Comparison of ENCODE assay signal across 19 cellular contexts in genomic region chr12:3968523-3968922, GRCh38.
DNase-seq lines count a peak whose midpoint lies in the region; ATAC-seq and TF ChIP-seq lines count a peak whose summit lies in the region.
"Had no signal": no experiment of that assay in that cellular context is flagged by ENCODE, and none has a peak within 500 bp of the region (broad histone marks: within the 10 kb centered on the region; RNA-seq: fewer than 3 reads in every experiment).

No MANE protein-coding gene starts in this region.

- H3K9me3 Mint-ChIP-seq in activated CD8-positive, alpha-beta memory T cell treated with anti-CD3 and anti-CD28 coated beads, Interleukin-2, amount 10 ng/mL, durations not matched to agents 7 days and 5 days (ENCODE audit: low read depth) = peaks cover 2% of the 10 kb centered on the region
- H3K9me3 Mint-ChIP-seq: CD4-positive, alpha-beta memory T cell had no signal

- peaks cover 2% of the 10 kb centered on the region for H3K27me3 Mint-ChIP-seq in activated CD8-positive, alpha-beta memory T cell treated with anti-CD3 and anti-CD28 coated beads, Interleukin-2, amount 10 ng/mL, durations not matched to agents 7 days and 5 days
- H3K27me3 Mint-ChIP-seq: CD4-positive, alpha-beta memory T cell had no signal

- H3K9me3 ChIP-seq in mesodermal cell (ENCODE audit: control insufficient read depth, low read length) (peaks cover 3% of the 10 kb centered on the region), smooth muscle cell (replicated peaks; ENCODE audit: low read depth) (no peaks in the 10 kb centered on the region), MG63 (no peaks in the 10 kb centered on the region)
- H3K9me3 ChIP-seq: A549 had no signal

- H3K36me3 Mint-ChIP-seq in activated CD8-positive, alpha-beta memory T cell treated with anti-CD3 and anti-CD28 coated beads, Interleukin-2, amount 10 ng/mL, durations not matched to agents 7 days and 5 days = peaks cover 8% of the 10 kb centered on the region
- H3K36me3 Mint-ChIP-seq: CD4-positive, alpha-beta memory T cell had no signal

- no peak overlapping the region for H3K27ac Mint-ChIP-seq in activated CD8-positive, alpha-beta memory T cell treated with anti-CD3 and anti-CD28 coated beads, Interleukin-2, amount 10 ng/mL, durations not matched to agents 7 days and 5 days

- no peak overlapping the region for H2AFZ ChIP-seq in smooth muscle cell (ENCODE audit: low read depth)

- H3K79me2 ChIP-seq in smooth muscle cell (ENCODE audit: low read depth) = no peaks in the 10 kb centered on the region

- H3K9ac ChIP-seq in smooth muscle cell (ENCODE audit: low read depth) = no peak overlapping the region

- H3K27ac ChIP-seq in coronary artery (no peak overlapping the region), mesodermal cell (ENCODE audit: low read depth, low read length, severe bottlenecking) (peak overlapping the region; percentile 43), smooth muscle cell (ENCODE audit: low read depth) (peak overlapping the region; percentile 99)
- H3K27ac ChIP-seq: 22Rv1, A549, C4-2B had no signal

- H3K4me1 Mint-ChIP-seq in activated CD8-positive, alpha-beta memory T cell treated with anti-CD3 and anti-CD28 coated beads, Interleukin-2, amount 10 ng/mL, durations not matched to agents 7 days and 5 days = peaks cover 19% of the 10 kb centered on the region

- ATAC-seq in activated CD8-positive, alpha-beta memory T cell treated with anti-CD3 and anti-CD28 coated beads, Interleukin-2, amount 10 ng/mL, durations not matched to agents 7 days and 5 days = no peak
- no peak for ATAC-seq in GM21786 (IDR thresholded peaks at IDR 0.05; ENCODE audit: unreplicated experiment)
- ATAC-seq: A549 had no signal

- WGBS in mesodermal cell (ENCODE audit: insufficient coverage in 2 of 2), 2 experiments = 91 to 97% methylated on average over 4 of the region's 4 CpGs
- 96% methylated on average over 4 of the region's 4 CpGs for WGBS in smooth muscle cell (ENCODE audit: low lambda C conversion rate)

- peak; percentile 45 for DNase-seq in activated CD8-positive, alpha-beta memory T cell treated with anti-CD3 and anti-CD28 coated beads for 24 hours
- no peak for DNase-seq in activated CD8-positive, alpha-beta memory T cell treated with anti-CD3 and anti-CD28 coated beads, Interleukin-2, amount 10 ng/mL, durations not matched to agents 7 days and 5 days
- DNase-seq in coronary artery (ENCODE audit: low spot score) = peak; percentile 5
- no peak for DNase-seq in smooth muscle cell (lab: John Stamatoyannopoulos, UW; ENCODE audit: unreplicated experiment)
- DNase-seq in MG63 = no peak
- no peak for DNase-seq in activated effector memory CD4-positive, alpha-beta T cell treated with Interleukin-2 at 50 U/mL for 16 hours
- DNase-seq: AML-193; Calu3; CD4-positive, alpha-beta memory T cell; DND-41; EL; GOT3; H7; IMR-90 had no signal

- no peaks in the 10 kb centered on the region for H4K20me1 ChIP-seq in smooth muscle cell (ENCODE audit: low read depth)

- no peak overlapping the region for H3K4me3 Mint-ChIP-seq in activated CD8-positive, alpha-beta memory T cell treated with anti-CD3 and anti-CD28 coated beads, Interleukin-2, amount 10 ng/mL, durations not matched to agents 7 days and 5 days
- H3K4me3 Mint-ChIP-seq: CD4-positive, alpha-beta memory T cell had no signal

- H3K4me3 ChIP-seq in coronary artery = no peak overlapping the region
- H3K4me3 ChIP-seq in mesodermal cell (ENCODE audit: extremely low read depth, insufficient read depth, low read length, poor library complexity, severe bottlenecking) = no peak overlapping the region
- H3K4me3 ChIP-seq in smooth muscle cell = no peak overlapping the region
- no peak overlapping the region for H3K4me3 ChIP-seq in MG63
- H3K4me3 ChIP-seq: A549 had no signal

- CTCF ChIA-PET in activated CD8-positive, alpha-beta memory T cell treated with anti-CD3 and anti-CD28 coated beads, Interleukin-2, amount 10 ng/mL, durations not matched to agents 7 days and 5 days (lab: Charles Lee) = interaction anchor here (0.8 kb wide), 1 partner anchor 13 kb away, joined by 3 read pairs; no protein-coding TSS in a partner anchor

- TF ChIP-seq CTCF in coronary artery (IDR thresholded peaks at IDR 0.05) (no peak), smooth muscle cell (IDR thresholded peaks at IDR 0.05; ENCODE audit: borderline replicate concordance, insufficient read depth, poor library complexity, severe bottlenecking) (no peak)

- H3K4me1 ChIP-seq in mesodermal cell (ENCODE audit: control insufficient read depth, insufficient read depth, low read length, poor library complexity, severe bottlenecking) (peaks cover 5% of the 10 kb centered on the region), smooth muscle cell (ENCODE audit: low read depth) (peaks cover 12% of the 10 kb centered on the region)
- H3K4me1 ChIP-seq: A549 had no signal

- peak overlapping the region; percentile 21 for H3K4me2 ChIP-seq in smooth muscle cell
- H3K4me2 ChIP-seq: A549 had no signal

- H3K36me3 ChIP-seq in mesodermal cell (ENCODE audit: control insufficient read depth, insufficient read depth, low read length) (no peaks in the 10 kb centered on the region), smooth muscle cell (ENCODE audit: low read depth) (no peaks in the 10 kb centered on the region), MG63 (no peaks in the 10 kb centered on the region)

- peaks cover 17% of the 10 kb centered on the region for H3F3A ChIP-seq in smooth muscle cell (ENCODE audit: low read depth)

- H3K27me3 ChIP-seq in smooth muscle cell (ENCODE audit: low read depth) (no peaks in the 10 kb centered on the region), MG63 (no peaks in the 10 kb centered on the region)

Comparison
In these comparisons a context has a peak if more than half of its experiments do, and no peak if none do; other contexts are left out.
1. DNase-seq: peak in activated CD8-positive, alpha-beta memory T cell treated with anti-CD3 and anti-CD28 coated beads for 24 hours (single experiment) and coronary artery (single experiment); none in activated CD8-positive, alpha-beta memory T cell treated with anti-CD3 and anti-CD28 coated beads, Interleukin-2, amount 10 ng/mL, durations not matched to agents 7 days and 5 days (single experiment), smooth muscle cell (single experiment), MG63 (single experiment) and activated effector memory CD4-positive, alpha-beta T cell treated with Interleukin-2 at 50 U/mL for 16 hours (single experiment).
2. H3K27ac ChIP-seq: peak in mesodermal cell (single experiment) and smooth muscle cell (single experiment); none in coronary artery (0 of 2).